1 cellular context compared by ENCODE assay signal in the genomic region with DNA sequence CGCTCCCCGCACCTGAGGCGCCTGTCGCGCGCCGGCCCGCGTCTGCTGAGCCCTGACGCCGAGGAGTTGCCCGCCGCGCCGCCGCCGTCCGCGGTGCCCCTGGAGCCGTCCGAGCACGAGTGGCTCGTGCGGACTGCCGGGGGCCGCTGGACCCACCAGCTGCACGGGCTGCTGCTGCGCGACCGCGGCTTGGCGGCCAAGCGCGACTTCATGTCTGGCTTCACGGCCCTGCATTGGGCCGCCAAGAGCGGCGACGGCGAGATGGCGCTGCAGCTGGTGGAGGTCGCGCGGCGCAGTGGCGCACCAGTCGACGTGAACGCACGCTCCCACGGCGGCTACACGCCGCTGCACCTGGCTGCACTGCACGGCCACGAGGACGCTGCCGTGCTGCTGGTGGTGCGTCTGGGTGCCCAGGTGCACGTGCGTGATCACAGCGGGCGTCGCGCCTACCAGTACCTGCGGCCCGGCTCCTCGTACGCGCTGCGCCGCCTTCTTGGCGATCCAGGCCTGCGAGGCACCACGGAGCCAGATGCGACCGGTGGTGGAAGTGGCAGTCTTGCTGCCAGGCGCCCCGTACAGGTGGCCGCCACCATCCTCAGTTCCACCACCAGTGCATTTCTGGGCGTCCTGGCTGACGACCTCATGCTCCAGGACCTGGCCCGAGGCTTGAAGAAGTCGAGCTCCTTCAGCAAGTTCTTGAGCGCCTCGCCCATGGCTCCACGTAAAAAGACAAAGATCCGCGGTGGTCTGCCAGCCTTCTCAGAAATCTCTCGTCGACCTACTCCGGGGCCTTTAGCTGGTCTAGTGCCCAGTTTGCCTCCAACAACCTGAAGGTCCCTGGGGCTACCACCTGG.
A peak's percentile ranks its signal among the peaks of the same experiment; 100 is the strongest.
TF ChIP-seq lines count a peak whose summit lies in the region.

No MANE protein-coding gene starts in this region.

TF ChIP-seq in HepG2, 621 proteins besides CTCF, POLR2A, EP300 and RAD21 (continues in another document):
- no peak for TF ChIP-seq ZNF788 (CRISPR knock-in tag; IDR thresholded peaks at IDR 0.05; ENCODE audit: borderline replicate concordance)
- TF ChIP-seq ZFP36L2 (CRISPR knock-in tag; IDR thresholded peaks at IDR 0.05): no peak
- TF ChIP-seq XBP1 (CRISPR knock-in tag; IDR thresholded peaks at IDR 0.05): no peak
- TF ChIP-seq ZNF205 (CRISPR knock-in tag; IDR thresholded peaks at IDR 0.05): no peak
- TF ChIP-seq PHF8 (CRISPR knock-in tag; IDR thresholded peaks at IDR 0.05): no peak
- no peak for TF ChIP-seq IRX3 (CRISPR knock-in tag; IDR thresholded peaks at IDR 0.05; ENCODE audit: borderline replicate concordance, low read depth)
- TF ChIP-seq, protein P1, sequence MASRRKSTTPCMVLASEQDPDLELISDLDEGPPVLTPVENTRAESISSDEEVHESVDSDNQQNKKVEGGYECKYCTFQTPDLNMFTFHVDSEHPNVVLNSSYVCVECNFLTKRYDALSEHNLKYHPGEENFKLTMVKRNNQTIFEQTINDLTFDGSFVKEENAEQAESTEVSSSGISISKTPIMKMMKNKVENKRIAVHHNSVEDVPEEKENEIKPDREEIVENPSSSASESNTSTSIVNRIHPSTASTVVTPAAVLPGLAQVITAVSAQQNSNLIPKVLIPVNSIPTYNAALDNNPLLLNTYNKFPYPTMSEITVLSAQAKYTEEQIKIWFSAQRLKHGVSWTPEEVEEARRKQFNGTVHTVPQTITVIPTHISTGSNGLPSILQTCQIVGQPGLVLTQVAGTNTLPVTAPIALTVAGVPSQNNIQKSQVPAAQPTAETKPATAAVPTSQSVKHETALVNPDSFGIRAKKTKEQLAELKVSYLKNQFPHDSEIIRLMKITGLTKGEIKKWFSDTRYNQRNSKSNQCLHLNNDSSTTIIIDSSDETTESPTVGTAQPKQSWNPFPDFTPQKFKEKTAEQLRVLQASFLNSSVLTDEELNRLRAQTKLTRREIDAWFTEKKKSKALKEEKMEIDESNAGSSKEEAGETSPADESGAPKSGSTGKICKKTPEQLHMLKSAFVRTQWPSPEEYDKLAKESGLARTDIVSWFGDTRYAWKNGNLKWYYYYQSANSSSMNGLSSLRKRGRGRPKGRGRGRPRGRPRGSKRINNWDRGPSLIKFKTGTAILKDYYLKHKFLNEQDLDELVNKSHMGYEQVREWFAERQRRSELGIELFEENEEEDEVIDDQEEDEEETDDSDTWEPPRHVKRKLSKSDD (CRISPR knock-in tag; IDR thresholded peaks at IDR 0.05; ENCODE audit: low read depth): peak; percentile 98
- no peak for TF ChIP-seq ZNF761 (CRISPR knock-in tag; conservative IDR thresholded peaks at IDR 0.05)
- no peak for TF ChIP-seq SMARCC2 (IDR thresholded peaks at IDR 0.05)
- TF ChIP-seq ZBTB38 (CRISPR knock-in tag; IDR thresholded peaks at IDR 0.05): peak; percentile 88
- TF ChIP-seq, protein P2, sequence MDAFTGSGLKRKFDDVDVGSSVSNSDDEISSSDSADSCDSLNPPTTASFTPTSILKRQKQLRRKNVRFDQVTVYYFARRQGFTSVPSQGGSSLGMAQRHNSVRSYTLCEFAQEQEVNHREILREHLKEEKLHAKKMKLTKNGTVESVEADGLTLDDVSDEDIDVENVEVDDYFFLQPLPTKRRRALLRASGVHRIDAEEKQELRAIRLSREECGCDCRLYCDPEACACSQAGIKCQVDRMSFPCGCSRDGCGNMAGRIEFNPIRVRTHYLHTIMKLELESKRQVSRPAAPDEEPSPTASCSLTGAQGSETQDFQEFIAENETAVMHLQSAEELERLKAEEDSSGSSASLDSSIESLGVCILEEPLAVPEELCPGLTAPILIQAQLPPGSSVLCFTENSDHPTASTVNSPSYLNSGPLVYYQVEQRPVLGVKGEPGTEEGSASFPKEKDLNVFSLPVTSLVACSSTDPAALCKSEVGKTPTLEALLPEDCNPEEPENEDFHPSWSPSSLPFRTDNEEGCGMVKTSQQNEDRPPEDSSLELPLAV (CRISPR knock-in tag; conservative IDR thresholded peaks at IDR 0.05; ENCODE audit: low read depth): no peak
- TF ChIP-seq, protein P3, sequence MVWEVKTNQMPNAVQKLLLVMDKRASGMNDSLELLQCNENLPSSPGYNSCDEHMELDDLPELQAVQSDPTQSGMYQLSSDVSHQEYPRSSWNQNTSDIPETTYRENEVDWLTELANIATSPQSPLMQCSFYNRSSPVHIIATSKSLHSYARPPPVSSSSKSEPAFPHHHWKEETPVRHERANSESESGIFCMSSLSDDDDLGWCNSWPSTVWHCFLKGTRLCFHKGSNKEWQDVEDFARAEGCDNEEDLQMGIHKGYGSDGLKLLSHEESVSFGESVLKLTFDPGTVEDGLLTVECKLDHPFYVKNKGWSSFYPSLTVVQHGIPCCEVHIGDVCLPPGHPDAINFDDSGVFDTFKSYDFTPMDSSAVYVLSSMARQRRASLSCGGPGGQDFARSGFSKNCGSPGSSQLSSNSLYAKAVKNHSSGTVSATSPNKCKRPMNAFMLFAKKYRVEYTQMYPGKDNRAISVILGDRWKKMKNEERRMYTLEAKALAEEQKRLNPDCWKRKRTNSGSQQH (CRISPR knock-in tag; IDR thresholded peaks at IDR 0.05; ENCODE audit: low read depth): no peak
- TF ChIP-seq REPIN1 (CRISPR knock-in tag; IDR thresholded peaks at IDR 0.05; ENCODE audit: borderline replicate concordance, low read depth): no peak
- TF ChIP-seq, protein P4, sequence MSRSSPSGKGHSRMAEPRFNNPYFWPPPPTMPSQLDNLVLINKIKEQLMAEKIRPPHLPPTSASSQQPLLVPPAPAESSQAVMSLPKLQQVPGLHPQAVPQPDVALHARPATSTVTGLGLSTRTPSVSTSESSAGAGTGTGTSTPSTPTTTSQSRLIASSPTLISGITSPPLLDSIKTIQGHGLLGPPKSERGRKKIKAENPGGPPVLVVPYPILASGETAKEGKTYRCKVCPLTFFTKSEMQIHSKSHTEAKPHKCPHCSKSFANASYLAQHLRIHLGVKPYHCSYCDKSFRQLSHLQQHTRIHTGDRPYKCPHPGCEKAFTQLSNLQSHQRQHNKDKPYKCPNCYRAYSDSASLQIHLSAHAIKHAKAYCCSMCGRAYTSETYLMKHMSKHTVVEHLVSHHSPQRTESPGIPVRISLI (CRISPR knock-in tag; IDR thresholded peaks at IDR 0.05; ENCODE audit: borderline replicate concordance): no peak
- TF ChIP-seq MBNL3 (CRISPR knock-in tag; conservative IDR thresholded peaks at IDR 0.05): no peak
- TF ChIP-seq, protein P5, sequence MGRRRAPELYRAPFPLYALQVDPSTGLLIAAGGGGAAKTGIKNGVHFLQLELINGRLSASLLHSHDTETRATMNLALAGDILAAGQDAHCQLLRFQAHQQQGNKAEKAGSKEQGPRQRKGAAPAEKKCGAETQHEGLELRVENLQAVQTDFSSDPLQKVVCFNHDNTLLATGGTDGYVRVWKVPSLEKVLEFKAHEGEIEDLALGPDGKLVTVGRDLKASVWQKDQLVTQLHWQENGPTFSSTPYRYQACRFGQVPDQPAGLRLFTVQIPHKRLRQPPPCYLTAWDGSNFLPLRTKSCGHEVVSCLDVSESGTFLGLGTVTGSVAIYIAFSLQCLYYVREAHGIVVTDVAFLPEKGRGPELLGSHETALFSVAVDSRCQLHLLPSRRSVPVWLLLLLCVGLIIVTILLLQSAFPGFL (CRISPR knock-in tag; IDR thresholded peaks at IDR 0.05): no peak
- TF ChIP-seq KAT2B (IDR thresholded peaks at IDR 0.05; ENCODE audit: borderline replicate concordance, low read depth, low read length): no peak
- no peak for TF ChIP-seq ZBTB7B (CRISPR knock-in tag; IDR thresholded peaks at IDR 0.05)
- TF ChIP-seq ATAD3A (CRISPR knock-in tag; IDR thresholded peaks at IDR 0.05): no peak
- no peak for TF ChIP-seq MBD4 (IDR thresholded peaks at IDR 0.05; ENCODE audit: borderline replicate concordance, low read length)
- TF ChIP-seq LCORL (IDR thresholded peaks at IDR 0.05): no peak
- no peak for TF ChIP-seq LCORL (CRISPR knock-in tag; IDR thresholded peaks at IDR 0.05)
- TF ChIP-seq, protein P6, sequence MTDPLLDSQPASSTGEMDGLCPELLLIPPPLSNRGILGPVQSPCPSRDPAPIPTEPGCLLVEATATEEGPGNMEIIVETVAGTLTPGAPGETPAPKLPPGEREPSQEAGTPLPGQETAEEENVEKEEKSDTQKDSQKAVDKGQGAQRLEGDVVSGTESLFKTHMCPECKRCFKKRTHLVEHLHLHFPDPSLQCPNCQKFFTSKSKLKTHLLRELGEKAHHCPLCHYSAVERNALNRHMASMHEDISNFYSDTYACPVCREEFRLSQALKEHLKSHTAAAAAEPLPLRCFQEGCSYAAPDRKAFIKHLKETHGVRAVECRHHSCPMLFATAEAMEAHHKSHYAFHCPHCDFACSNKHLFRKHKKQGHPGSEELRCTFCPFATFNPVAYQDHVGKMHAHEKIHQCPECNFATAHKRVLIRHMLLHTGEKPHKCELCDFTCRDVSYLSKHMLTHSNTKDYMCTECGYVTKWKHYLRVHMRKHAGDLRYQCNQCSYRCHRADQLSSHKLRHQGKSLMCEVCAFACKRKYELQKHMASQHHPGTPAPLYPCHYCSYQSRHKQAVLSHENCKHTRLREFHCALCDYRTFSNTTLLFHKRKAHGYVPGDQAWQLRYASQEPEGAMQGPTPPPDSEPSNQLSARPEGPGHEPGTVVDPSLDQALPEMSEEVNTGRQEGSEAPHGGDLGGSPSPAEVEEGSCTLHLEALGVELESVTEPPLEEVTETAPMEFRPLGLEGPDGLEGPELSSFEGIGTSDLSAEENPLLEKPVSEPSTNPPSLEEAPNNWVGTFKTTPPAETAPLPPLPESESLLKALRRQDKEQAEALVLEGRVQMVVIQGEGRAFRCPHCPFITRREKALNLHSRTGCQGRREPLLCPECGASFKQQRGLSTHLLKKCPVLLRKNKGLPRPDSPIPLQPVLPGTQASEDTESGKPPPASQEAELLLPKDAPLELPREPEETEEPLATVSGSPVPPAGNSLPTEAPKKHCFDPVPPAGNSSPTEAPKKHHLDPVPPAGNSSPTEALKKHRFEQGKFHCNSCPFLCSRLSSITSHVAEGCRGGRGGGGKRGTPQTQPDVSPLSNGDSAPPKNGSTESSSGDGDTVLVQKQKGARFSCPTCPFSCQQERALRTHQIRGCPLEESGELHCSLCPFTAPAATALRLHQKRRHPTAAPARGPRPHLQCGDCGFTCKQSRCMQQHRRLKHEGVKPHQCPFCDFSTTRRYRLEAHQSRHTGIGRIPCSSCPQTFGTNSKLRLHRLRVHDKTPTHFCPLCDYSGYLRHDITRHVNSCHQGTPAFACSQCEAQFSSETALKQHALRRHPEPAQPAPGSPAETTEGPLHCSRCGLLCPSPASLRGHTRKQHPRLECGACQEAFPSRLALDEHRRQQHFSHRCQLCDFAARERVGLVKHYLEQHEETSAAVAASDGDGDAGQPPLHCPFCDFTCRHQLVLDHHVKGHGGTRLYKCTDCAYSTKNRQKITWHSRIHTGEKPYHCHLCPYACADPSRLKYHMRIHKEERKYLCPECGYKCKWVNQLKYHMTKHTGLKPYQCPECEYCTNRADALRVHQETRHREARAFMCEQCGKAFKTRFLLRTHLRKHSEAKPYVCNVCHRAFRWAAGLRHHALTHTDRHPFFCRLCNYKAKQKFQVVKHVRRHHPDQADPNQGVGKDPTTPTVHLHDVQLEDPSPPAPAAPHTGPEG (CRISPR knock-in tag; IDR thresholded peaks at IDR 0.05): no peak
- TF ChIP-seq, protein P7, sequence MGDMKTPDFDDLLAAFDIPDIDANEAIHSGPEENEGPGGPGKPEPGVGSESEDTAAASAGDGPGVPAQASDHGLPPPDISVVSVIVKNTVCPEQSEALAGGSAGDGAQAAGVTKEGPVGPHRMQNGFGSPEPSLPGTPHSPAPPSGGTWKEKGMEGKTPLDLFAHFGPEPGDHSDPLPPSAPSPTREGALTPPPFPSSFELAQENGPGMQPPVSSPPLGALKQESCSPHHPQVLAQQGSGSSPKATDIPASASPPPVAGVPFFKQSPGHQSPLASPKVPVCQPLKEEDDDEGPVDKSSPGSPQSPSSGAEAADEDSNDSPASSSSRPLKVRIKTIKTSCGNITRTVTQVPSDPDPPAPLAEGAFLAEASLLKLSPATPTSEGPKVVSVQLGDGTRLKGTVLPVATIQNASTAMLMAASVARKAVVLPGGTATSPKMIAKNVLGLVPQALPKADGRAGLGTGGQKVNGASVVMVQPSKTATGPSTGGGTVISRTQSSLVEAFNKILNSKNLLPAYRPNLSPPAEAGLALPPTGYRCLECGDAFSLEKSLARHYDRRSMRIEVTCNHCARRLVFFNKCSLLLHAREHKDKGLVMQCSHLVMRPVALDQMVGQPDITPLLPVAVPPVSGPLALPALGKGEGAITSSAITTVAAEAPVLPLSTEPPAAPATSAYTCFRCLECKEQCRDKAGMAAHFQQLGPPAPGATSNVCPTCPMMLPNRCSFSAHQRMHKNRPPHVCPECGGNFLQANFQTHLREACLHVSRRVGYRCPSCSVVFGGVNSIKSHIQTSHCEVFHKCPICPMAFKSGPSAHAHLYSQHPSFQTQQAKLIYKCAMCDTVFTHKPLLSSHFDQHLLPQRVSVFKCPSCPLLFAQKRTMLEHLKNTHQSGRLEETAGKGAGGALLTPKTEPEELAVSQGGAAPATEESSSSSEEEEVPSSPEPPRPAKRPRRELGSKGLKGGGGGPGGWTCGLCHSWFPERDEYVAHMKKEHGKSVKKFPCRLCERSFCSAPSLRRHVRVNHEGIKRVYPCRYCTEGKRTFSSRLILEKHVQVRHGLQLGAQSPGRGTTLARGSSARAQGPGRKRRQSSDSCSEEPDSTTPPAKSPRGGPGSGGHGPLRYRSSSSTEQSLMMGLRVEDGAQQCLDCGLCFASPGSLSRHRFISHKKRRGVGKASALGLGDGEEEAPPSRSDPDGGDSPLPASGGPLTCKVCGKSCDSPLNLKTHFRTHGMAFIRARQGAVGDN (CRISPR knock-in tag; IDR thresholded peaks at IDR 0.05): peak; percentile 15; the same call in 1 of the 2 replicates
- no peak for TF ChIP-seq ZNF556 (CRISPR knock-in tag; IDR thresholded peaks at IDR 0.05; ENCODE audit: borderline replicate concordance)
- TF ChIP-seq THAP11 (CRISPR knock-in tag; IDR thresholded peaks at IDR 0.05): no peak
- no peak for TF ChIP-seq ZNF263 (CRISPR knock-in tag; IDR thresholded peaks at IDR 0.05)
- no peak for TF ChIP-seq KAT7 (CRISPR knock-in tag; IDR thresholded peaks at IDR 0.05; ENCODE audit: borderline replicate concordance)
- no peak for TF ChIP-seq MED1 (CRISPR knock-in tag; IDR thresholded peaks at IDR 0.05)
- TF ChIP-seq SAP130 (CRISPR knock-in tag; IDR thresholded peaks at IDR 0.05; ENCODE audit: low read depth): no peak
- TF ChIP-seq CHD4 (IDR thresholded peaks at IDR 0.05; ENCODE audit: borderline replicate concordance, low read length): no peak
- no peak for TF ChIP-seq HMG20B (CRISPR knock-in tag; conservative IDR thresholded peaks at IDR 0.05)
- TF ChIP-seq HOXA3 (CRISPR knock-in tag; IDR thresholded peaks at IDR 0.05): peak; percentile 71
- TF ChIP-seq AGO1 (IDR thresholded peaks at IDR 0.05; ENCODE audit: low read depth, low read length, poor library complexity, severe bottlenecking): no peak
- TF ChIP-seq ATM (IDR thresholded peaks at IDR 0.05; ENCODE audit: borderline replicate concordance): no peak
- no peak for TF ChIP-seq ZNF441 (CRISPR knock-in tag; IDR thresholded peaks at IDR 0.05; ENCODE audit: borderline replicate concordance)
- TF ChIP-seq, protein P8, sequence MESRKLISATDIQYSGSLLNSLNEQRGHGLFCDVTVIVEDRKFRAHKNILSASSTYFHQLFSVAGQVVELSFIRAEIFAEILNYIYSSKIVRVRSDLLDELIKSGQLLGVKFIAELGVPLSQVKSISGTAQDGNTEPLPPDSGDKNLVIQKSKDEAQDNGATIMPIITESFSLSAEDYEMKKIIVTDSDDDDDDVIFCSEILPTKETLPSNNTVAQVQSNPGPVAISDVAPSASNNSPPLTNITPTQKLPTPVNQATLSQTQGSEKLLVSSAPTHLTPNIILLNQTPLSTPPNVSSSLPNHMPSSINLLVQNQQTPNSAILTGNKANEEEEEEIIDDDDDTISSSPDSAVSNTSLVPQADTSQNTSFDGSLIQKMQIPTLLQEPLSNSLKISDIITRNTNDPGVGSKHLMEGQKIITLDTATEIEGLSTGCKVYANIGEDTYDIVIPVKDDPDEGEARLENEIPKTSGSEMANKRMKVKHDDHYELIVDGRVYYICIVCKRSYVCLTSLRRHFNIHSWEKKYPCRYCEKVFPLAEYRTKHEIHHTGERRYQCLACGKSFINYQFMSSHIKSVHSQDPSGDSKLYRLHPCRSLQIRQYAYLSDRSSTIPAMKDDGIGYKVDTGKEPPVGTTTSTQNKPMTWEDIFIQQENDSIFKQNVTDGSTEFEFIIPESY (CRISPR knock-in tag; IDR thresholded peaks at IDR 0.05): 0 out of 2 replicates have a peak, but pooled peaks have one; percentile 38
- TF ChIP-seq TOE1 (CRISPR knock-in tag; IDR thresholded peaks at IDR 0.05): no peak
